Comparison of ENCODE assay signal across 8 cellular contexts in the genomic region with DNA sequence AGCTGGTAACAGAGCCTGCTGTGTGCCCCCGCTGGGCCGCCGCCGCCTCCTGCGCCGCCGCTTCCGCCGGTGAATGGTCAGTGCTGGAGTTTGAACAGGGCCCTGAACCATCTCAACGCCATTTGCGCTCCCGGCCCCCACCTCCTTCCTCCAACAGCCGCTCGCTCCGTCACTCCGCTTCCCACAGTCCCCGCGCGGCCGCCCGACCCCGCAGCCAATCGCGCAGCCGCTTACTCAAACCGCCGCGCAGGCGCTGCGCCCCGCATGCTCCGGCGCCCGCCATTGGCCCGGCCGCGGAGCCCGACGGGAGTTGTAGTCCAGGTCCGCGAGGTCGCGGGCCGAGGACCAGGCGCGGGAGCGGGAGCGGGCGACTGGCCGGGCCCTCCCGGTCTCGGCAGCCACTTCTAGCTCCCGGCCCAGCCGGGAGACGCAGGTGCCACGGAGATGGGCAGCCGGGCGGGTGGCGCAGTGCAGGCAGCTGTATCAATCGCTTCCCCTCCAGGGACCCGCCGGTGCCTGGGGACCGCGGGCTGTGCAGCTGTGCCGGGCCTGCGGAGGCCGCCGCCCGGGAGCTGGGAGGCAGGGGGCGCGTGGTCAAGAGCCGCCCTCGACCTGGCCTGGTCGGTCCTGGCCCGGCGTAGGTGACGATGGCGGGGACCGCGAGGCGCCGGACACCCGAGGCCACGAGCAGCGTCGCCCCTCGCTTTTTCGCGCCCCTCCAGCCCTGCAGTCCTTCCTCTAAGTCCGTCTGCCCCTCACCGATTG. TPM values are rescaled to one million over a fixed set of nuclear protein-coding genes. Genes with fewer than 3 reads are reported as not detected.
DNase-seq lines count a peak whose midpoint lies in the region; ATAC-seq and TF ChIP-seq lines count a peak whose summit lies in the region.

A gene with protein sequence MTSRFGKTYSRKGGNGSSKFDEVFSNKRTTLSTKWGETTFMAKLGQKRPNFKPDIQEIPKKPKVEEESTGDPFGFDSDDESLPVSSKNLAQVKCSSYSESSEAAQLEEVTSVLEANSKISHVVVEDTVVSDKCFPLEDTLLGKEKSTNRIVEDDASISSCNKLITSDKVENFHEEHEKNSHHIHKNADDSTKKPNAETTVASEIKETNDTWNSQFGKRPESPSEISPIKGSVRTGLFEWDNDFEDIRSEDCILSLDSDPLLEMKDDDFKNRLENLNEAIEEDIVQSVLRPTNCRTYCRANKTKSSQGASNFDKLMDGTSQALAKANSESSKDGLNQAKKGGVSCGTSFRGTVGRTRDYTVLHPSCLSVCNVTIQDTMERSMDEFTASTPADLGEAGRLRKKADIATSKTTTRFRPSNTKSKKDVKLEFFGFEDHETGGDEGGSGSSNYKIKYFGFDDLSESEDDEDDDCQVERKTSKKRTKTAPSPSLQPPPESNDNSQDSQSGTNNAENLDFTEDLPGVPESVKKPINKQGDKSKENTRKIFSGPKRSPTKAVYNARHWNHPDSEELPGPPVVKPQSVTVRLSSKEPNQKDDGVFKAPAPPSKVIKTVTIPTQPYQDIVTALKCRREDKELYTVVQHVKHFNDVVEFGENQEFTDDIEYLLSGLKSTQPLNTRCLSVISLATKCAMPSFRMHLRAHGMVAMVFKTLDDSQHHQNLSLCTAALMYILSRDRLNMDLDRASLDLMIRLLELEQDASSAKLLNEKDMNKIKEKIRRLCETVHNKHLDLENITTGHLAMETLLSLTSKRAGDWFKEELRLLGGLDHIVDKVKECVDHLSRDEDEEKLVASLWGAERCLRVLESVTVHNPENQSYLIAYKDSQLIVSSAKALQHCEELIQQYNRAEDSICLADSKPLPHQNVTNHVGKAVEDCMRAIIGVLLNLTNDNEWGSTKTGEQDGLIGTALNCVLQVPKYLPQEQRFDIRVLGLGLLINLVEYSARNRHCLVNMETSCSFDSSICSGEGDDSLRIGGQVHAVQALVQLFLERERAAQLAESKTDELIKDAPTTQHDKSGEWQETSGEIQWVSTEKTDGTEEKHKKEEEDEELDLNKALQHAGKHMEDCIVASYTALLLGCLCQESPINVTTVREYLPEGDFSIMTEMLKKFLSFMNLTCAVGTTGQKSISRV (N-terminal part only) (minus strand): TSS at position 173 of the 765 bp plus-strand sequence. CDS start 3,723 bp downstream, outside the sequence.

- POLR2A ChIA-PET in PC-9 (lab: Charles Lee; ENCODE audit: unreplicated experiment): no interaction called here

- no peaks in the 10 kb centered on the region for H3K9me3 ChIP-seq in PC-9 (ENCODE audit: insufficient read depth, low read depth)

- BruUV-seq in PC-9 (replicated peaks; lab: Mats Ljungman, UMichigan): no TSS peak

- H3F3A ChIP-seq in PC-9 (ENCODE audit: insufficient read depth, low read depth): no peaks in the 10 kb centered on the region

- intact Hi-C loops in PC-9 (cut with micrococcal nuclease; ENCODE audit: unreplicated experiment): loop anchor here (2.0 kb wide), 2 partner anchors 63 to 127 kb away; no protein-coding TSS in a partner anchor

- H3K4me1 ChIP-seq in PC-9 (replicated peaks; ENCODE audit: insufficient read depth): peaks cover 28% of the 10 kb centered on the region

- peak within 1 kb of the TSS; percentile 99 for H2AFZ ChIP-seq in PC-9

- TF ChIP-seq CTCF in PC-9 (conservative IDR thresholded peaks at IDR 0.05) (no peak), epithelial cell of proximal tubule (conservative IDR thresholded peaks at IDR 0.05; ENCODE audit: low read depth, low read length) (no peak)

- H3K9me2 ChIP-seq in PC-9 (ENCODE audit: insufficient read depth): no peaks in the 10 kb centered on the region

- 0 out of 2 replicates have a peak, but pooled peaks have one; percentile 1 for TF ChIP-seq RAD21 in Ishikawa (IDR thresholded peaks at IDR 0.05; ENCODE audit: low read depth)

- H4K20me1 ChIP-seq in PC-9 (ENCODE audit: insufficient read depth): peaks cover 33% of the 10 kb centered on the region

- peak; percentile 87 for DNase-seq in DMS153 treated with DMSO at 0.1 percent for 48 hours (lab: John Stamatoyannopoulos, UW; ENCODE audit: unreplicated experiment)
- DNase-seq in PC-9: peak; percentile 74 to 92
- peak; percentile 96 for DNase-seq in activated T-cell treated with anti-CD3 and anti-CD28 coated beads, Interleukin-2, amount 50 U/mL, for 1 hour
- no peak for DNase-seq in epithelial cell of proximal tubule (ENCODE audit: low read depth)
- peak; percentile 95 for DNase-seq in mucosa of gallbladder (ENCODE audit: low spot score)
- peak; percentile 94 for DNase-seq in stimulated activated CD8-positive, alpha-beta memory T cell treated with anti-CD3 and anti-CD28 coated beads, Interleukin-4, amount 100 ng/mL, for 24 hours (ENCODE audit: low read depth)

- peak; percentile 92 for ATAC-seq in GM21619 (IDR thresholded peaks at IDR 0.05; ENCODE audit: unreplicated experiment)

- H3K36me3 ChIP-seq in PC-9 (ENCODE audit: low read depth): peaks cover 10% of the 10 kb centered on the region; the same call in 1 of the 2 replicates

- H3K4me2 ChIP-seq in PC-9: peak within 1 kb of the TSS; percentile 89

- CTCF ChIA-PET in PC-9 (lab: Charles Lee): interaction anchor here (0.5 to 0.6 kb wide), 2 partner anchors 34 to 134 kb away, joined by 3 read pairs; no protein-coding TSS in a partner anchor

- H3K4me3 ChIP-seq in PC-9 (peak within 1 kb of the TSS; percentile 79), epithelial cell of proximal tubule (ENCODE audit: low read depth, low read length) (peak within 1 kb of the TSS; percentile 91)

- H3K27me3 ChIP-seq in PC-9 (ENCODE audit: insufficient read depth, low read depth): no peaks in the 10 kb centered on the region

- H3K79me2 ChIP-seq in PC-9 (ENCODE audit: low read depth): peaks cover 67% of the 10 kb centered on the region

- H3K27ac ChIP-seq in PC-9: peak within 1 kb of the TSS; percentile 56

- 0 out of 2 replicates have a peak, but pooled peaks have one; percentile 10 for TF ChIP-seq EP300 in Ishikawa (IDR thresholded peaks at IDR 0.05; ENCODE audit: borderline replicate concordance)

TF ChIP-seq in Ishikawa, 13 proteins besides CTCF, POLR2A, EP300 and RAD21:
- TF ChIP-seq, protein P1, sequence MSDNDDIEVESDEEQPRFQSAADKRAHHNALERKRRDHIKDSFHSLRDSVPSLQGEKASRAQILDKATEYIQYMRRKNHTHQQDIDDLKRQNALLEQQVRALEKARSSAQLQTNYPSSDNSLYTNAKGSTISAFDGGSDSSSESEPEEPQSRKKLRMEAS (IDR thresholded peaks at IDR 0.05): peak; percentile 81; the same call in 1 of the 2 replicates
- TF ChIP-seq EGR1 (IDR thresholded peaks at IDR 0.05): no peak; the same call in none of the 2 replicates
- TF ChIP-seq TAF1 (IDR thresholded peaks at IDR 0.05; ENCODE audit: low read depth): peak; percentile 66
- peak; percentile 30; the same call in 1 of the 2 replicates for TF ChIP-seq REST (IDR thresholded peaks at IDR 0.05; ENCODE audit: low read depth)
- TF ChIP-seq CREB1 (IDR thresholded peaks at IDR 0.05; ENCODE audit: low read depth): peak; percentile 75
- TF ChIP-seq TCF12 (IDR thresholded peaks at IDR 0.05; ENCODE audit: low read depth): no peak; the same call in 1 of the 2 replicates
- TF ChIP-seq ZBTB7A (IDR thresholded peaks at IDR 0.05; ENCODE audit: low read depth): peak; percentile 57; the same call in 1 of the 2 replicates
- no peak for TF ChIP-seq NFIC (IDR thresholded peaks at IDR 0.05)
- TF ChIP-seq USF1 (IDR thresholded peaks at IDR 0.05): peak; percentile 3; the same call in 1 of the 2 replicates
- no peak for TF ChIP-seq CEBPB (IDR thresholded peaks at IDR 0.05)
- no peak; the same call in 1 of the 2 replicates for TF ChIP-seq TEAD4 (IDR thresholded peaks at IDR 0.05)
- TF ChIP-seq FOXM1 (IDR thresholded peaks at IDR 0.05; ENCODE audit: borderline replicate concordance, low read depth): no peak
- TF ChIP-seq YY1 (IDR thresholded peaks at IDR 0.05; ENCODE audit: low read depth): peak; percentile 93

RNA-seq across cellular contexts. Expression of the gene that starts here (rescaled TPM):
- total RNA-seq in PC-9 (2021) (17.9 and 20.9 TPM in 2 replicates), epithelial cell of proximal tubule (27.6 and 28.2 TPM in 2 replicates), mucosa of gallbladder (28.6 TPM)
